20 cellular contexts compared by ENCODE assay signal in the genomic region with DNA sequence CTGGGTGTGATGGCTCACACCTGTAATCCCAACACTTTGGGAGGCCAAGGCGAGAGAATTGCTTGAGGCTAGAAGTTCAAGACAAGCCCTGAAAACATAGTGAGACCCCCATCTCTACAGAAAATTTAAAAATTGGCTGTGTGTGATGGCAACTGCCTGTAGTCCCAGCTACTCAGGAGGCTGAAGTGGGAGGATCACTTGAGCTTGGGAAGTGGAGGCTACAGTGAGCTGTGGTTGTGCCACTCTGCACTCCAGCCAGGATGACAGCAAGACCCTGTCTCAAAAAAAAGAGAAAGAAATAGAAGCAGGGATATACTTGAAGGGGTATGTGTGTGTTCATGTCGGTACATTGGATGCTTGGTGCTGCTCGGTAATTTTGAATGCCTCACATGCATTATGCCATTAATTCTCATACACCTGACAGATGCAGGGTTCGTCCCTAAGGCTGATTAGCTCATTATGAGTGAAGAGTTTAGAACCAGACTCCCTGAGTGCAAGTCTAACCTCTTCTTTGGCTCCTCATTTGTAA. TPM values are rescaled to one million over a fixed set of nuclear protein-coding genes. Genes with fewer than 3 reads are reported as not detected.
"Had no signal": no experiment of that assay in that cellular context is flagged by ENCODE, and none has a peak within 500 bp of the region (broad histone marks: within the 10 kb centered on the region; RNA-seq: fewer than 3 reads in every experiment).

No MANE protein-coding gene starts in this region.

- H3K9me3 ChIP-seq: SJSA1 had no signal

- H3K4me3 Mint-ChIP-seq: activated B cell treated with CpG ODN at 0.5 μM for 24 hours; activated CD4-positive, alpha-beta T cell treated with anti-CD3 and anti-CD28 coated beads, Interleukin-2, amount 10 ng/mL, durations not matched to agents 24 days and 14 days; activated naive CD4-positive, alpha-beta T cell treated with anti-CD3 and anti-CD28 coated beads for 36 hours; activated naive CD8-positive, alpha-beta T cell treated with anti-CD3 and anti-CD28 coated beads for 36 hours; activated T-cell treated with anti-CD3 and anti-CD28 coated beads, Interleukin-2, amount 50 U/mL, for 4 hours; T-helper 1 cell treated with Interleukin-12 subunit alpha and Interleukin-12 subunit beta and Interleukin-4 antibody, amounts not matched to agents 30 μg/mL and 1 μg/mL, for 36 hours had no signal

- DNase-seq: activated B cell treated with CpG ODN at 0.5 μM for 24 hours; activated CD4-positive, alpha-beta T cell treated with anti-CD3 and anti-CD28 coated beads for 1 hour; activated CD4-positive, alpha-beta T cell treated with anti-CD3 and anti-CD28 coated beads, Interleukin-2, amount 10 ng/mL, durations not matched to agents 24 days and 14 days; activated CD4-positive, alpha-beta T cell treated with anti-CD3 and anti-CD28 coated beads, Interleukin-2, amount 50 U/mL, for 48 hours; activated gamma-delta T cell; activated naive CD4-positive, alpha-beta T cell treated with anti-CD3 and anti-CD28 coated beads for 36 hours; activated naive CD8-positive, alpha-beta T cell treated with anti-CD3 and anti-CD28 coated beads for 36 hours; activated T-cell treated with anti-CD3 and anti-CD28 coated beads, Interleukin-2, amount 50 U/mL, for 4 hours; Karpas-422; NCI-H146; NCI-H187 treated with DMSO at 0.1 percent for 48 hours; NCI-H2081 treated with DMSO at 0.1 percent for 48 hours; NCI-H446; NCI-H524; PC-3; SHP77 had no signal

- FAIRE-seq: RCC 7860 had no signal

- H3K27me3 ChIP-seq: SJSA1 had no signal

- H3K9me3 Mint-ChIP-seq: activated B cell treated with CpG ODN at 0.5 μM for 24 hours; activated CD4-positive, alpha-beta T cell treated with anti-CD3 and anti-CD28 coated beads, Interleukin-2, amount 10 ng/mL, durations not matched to agents 24 days and 14 days; activated T-cell treated with anti-CD3 and anti-CD28 coated beads, Interleukin-2, amount 50 U/mL, for 4 hours; T-helper 1 cell treated with Interleukin-12 subunit alpha and Interleukin-12 subunit beta and Interleukin-4 antibody, amounts not matched to agents 30 μg/mL and 1 μg/mL, for 36 hours had no signal

- H3K4me1 ChIP-seq: SJSA1 had no signal

- H3K27me3 Mint-ChIP-seq: activated B cell treated with CpG ODN at 0.5 μM for 24 hours; activated CD4-positive, alpha-beta T cell treated with anti-CD3 and anti-CD28 coated beads, Interleukin-2, amount 10 ng/mL, durations not matched to agents 24 days and 14 days; activated naive CD8-positive, alpha-beta T cell treated with anti-CD3 and anti-CD28 coated beads for 36 hours had no signal

- H3K27ac ChIP-seq: SJSA1 had no signal

- H3K4me3 ChIP-seq: SJSA1 had no signal

- ATAC-seq: activated T-cell treated with anti-CD3 and anti-CD28 coated beads, Interleukin-2, amount 50 U/mL, for 4 hours; PC-3; SK-N-SH treated with all-trans-retinoic acid at 6 μM for 48 hours had no signal

- H3K27ac Mint-ChIP-seq: activated B cell treated with CpG ODN at 0.5 μM for 24 hours; activated CD4-positive, alpha-beta T cell treated with anti-CD3 and anti-CD28 coated beads, Interleukin-2, amount 10 ng/mL, durations not matched to agents 24 days and 14 days; activated naive CD4-positive, alpha-beta T cell treated with anti-CD3 and anti-CD28 coated beads for 36 hours; activated naive CD8-positive, alpha-beta T cell treated with anti-CD3 and anti-CD28 coated beads for 36 hours; T-helper 1 cell treated with Interleukin-12 subunit alpha and Interleukin-12 subunit beta and Interleukin-4 antibody, amounts not matched to agents 30 μg/mL and 1 μg/mL, for 36 hours had no signal

RNA-seq across cellular contexts. Expression of a gene that starts 35.9 kb away (rescaled TPM):
- total RNA-seq: SJSA1 had no signal
